In the genomic region with DNA sequence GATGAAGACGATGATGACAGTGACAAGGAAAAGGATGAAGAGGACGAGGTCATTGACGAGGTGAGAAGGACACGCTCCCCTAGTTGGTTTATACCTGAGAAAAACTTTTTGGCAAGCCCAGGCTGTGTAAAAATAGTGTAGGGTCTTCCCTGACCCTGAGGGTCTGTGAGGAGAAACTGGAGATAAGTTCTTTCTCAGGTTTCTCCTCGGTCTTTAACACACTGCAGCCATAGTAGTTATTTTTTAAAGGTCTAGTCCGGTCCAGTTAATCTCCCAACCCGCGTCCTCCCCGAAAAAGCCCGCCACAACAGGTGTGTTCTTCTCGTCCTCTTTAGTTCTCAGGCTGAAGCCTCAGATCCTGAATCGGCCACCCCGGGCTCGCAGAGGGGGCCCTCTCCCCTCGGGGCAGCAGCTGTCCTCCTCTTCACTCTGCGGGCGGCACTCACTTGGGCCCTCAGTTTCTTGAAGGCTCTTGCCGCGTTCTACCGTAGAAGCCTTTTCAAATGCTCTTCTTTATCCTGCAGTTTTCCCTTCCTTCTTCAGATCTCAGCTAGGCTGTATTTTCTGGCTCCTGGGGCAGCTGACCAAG, we compare ENCODE assay signal across 8 cellular contexts. TPM values are rescaled to one million over a fixed set of nuclear protein-coding genes. Genes with fewer than 3 reads are reported as not detected.
DNase-seq lines count a peak whose midpoint lies in the region; ATAC-seq, FAIRE-seq and TF ChIP-seq lines count a peak whose summit lies in the region.

No MANE protein-coding gene starts in this region.

- FAIRE-seq in GM12878 (lab: Jason Lieb, UNC), result no peak

- H3K9me3 ChIP-seq in Karpas-422 (ENCODE audit: low read length) (no peaks in the 10 kb centered on the region), GM12878 (replicated peaks; ENCODE audit: control insufficient read depth, insufficient read depth, low read length) (no peaks in the 10 kb centered on the region)

- POLR2A ChIA-PET in GM12878 (lab: Charles Lee), result interaction anchor here (1.1 to 2.2 kb wide), 4 partner anchors 21 to 104 kb away, joined by 3 to 6 read pairs (median 4); a partner anchor contains a TSS

- peak; percentile 17 for DNase-seq in NCI-H748 (lab: John Stamatoyannopoulos, UW; ENCODE audit: unreplicated experiment)
- DNase-seq in NCI-H748 treated with DMSO at 0.1 percent for 48 hours (lab: John Stamatoyannopoulos, UW), result no peak
- peak; percentile 52 for DNase-seq in Karpas-422
- no peak for DNase-seq in GM12878 (ENCODE audit: low read depth, low spot score)
- no peak for DNase-seq in memory B cell (ENCODE audit: low spot score in 2 of 2)
- no peak for DNase-seq in CD14-positive monocyte (ENCODE audit: low spot score)

- SMC1A ChIA-PET in GM12878 (lab: Charles Lee; ENCODE audit: uncharacterized antibody, unreplicated experiment), result interaction anchor here (0.7 to 0.8 kb wide), 2 partner anchors 26 to 40 kb away, joined by 3 read pairs; no protein-coding TSS in a partner anchor

- H3K27me3 Mint-ChIP-seq in memory B cell (no peaks in the 10 kb centered on the region), CD14-positive monocyte (ENCODE audit: low read depth in 3 of 3) (no peaks in the 10 kb centered on the region)

- no peaks in the 10 kb centered on the region for H3K9me2 ChIP-seq in Karpas-422 (replicated peaks; ENCODE audit: insufficient read depth, low read length)

- peaks cover 36% of the 10 kb centered on the region for H3K4me1 ChIP-seq in Karpas-422 (ENCODE audit: low read length)
- peaks cover 9% of the 10 kb centered on the region; the same call in 1 of the 2 replicates for H3K4me1 ChIP-seq in GM12878 (ENCODE audit: control insufficient read depth, insufficient read depth, low read length)

- peak overlapping the region; percentile 83 for H3K9ac ChIP-seq in Karpas-422 (ENCODE audit: low read length)
- peak overlapping the region; percentile 91 for H3K9ac ChIP-seq in GM12878 (ENCODE audit: control insufficient read depth, insufficient read depth, low read length)

- H3K4me3 Mint-ChIP-seq in memory B cell (no peak overlapping the region), CD14-positive monocyte (no peak overlapping the region)

- H3K27me3 ChIP-seq in Karpas-422 (ENCODE audit: low read length) (no peaks in the 10 kb centered on the region), GM12878 (replicated peaks in 1 of 2; ENCODE audit: control insufficient read depth in 2 of 2, insufficient read depth in 2 of 2, low read length in 1 of 2) (no peaks in the 10 kb centered on the region)

- intact Hi-C loops in GM12878 (cut with micrococcal nuclease; ENCODE audit: unreplicated experiment), result loop anchor here (1.0 to 5.0 kb wide), 2 partner anchors 41 to 103 kb away; no protein-coding TSS in a partner anchor
- intact Hi-C loops in CD14-positive monocyte (cut with micrococcal nuclease), result loop anchor here (2.0 to 10.0 kb wide), 6 partner anchors 74 to 669 kb away; a partner anchor contains a TSS

- in situ Hi-C loops in GM12878 (cut with MboI), result no loop called here

- H3K9me3 Mint-ChIP-seq in memory B cell (no peaks in the 10 kb centered on the region), CD14-positive monocyte (no peaks in the 10 kb centered on the region)

- TF ChIP-seq RAD21 in GM12878 (IDR thresholded peaks at IDR 0.05; ENCODE audit: insufficient read depth, low read depth, low read length), result no peak

- peak; percentile 4 for ATAC-seq in GM12878
- ATAC-seq in memory B cell (ENCODE audit: low read depth), result peak; percentile 2
- no peak for ATAC-seq in HG02588 (IDR thresholded peaks at IDR 0.05; ENCODE audit: unreplicated experiment)
- no peak for ATAC-seq in GM18870 (IDR thresholded peaks at IDR 0.05; ENCODE audit: unreplicated experiment)

- CTCF ChIA-PET in GM12878 (lab: Yijun Ruan, JAX), result interaction anchor here (1.1 to 1.5 kb wide), 5 partner anchors 20 to 45 kb away, joined by 3 to 5 read pairs (median 4); no protein-coding TSS in a partner anchor

- peak overlapping the region; percentile 95; the same call in 1 of the 2 replicates for H2AFZ ChIP-seq in Karpas-422 (ENCODE audit: low read length)
- peak overlapping the region; percentile 99 for H2AFZ ChIP-seq in GM12878 (ENCODE audit: control insufficient read depth, low read depth, low read length)

- no peak for TF ChIP-seq POLR2A in GM12878 (IDR thresholded peaks at IDR 0.05; ENCODE audit: low read depth, low read length)

- BruUV-seq in GM12878 (replicated peaks; lab: Mats Ljungman, UMichigan), result TSS peak; percentile 83

- H3K36me3 ChIP-seq in Karpas-422 (ENCODE audit: insufficient read depth, low read length), result peaks cover 26% of the 10 kb centered on the region; the same call in 1 of the 2 replicates
- H3K36me3 ChIP-seq in GM12878 (ENCODE audit: control insufficient read depth in 2 of 2, insufficient read depth in 2 of 2, low read length in 1 of 2), result peaks cover 0 to 5% of the 10 kb centered on the region in 2 experiments

- H3K27ac ChIP-seq in Karpas-422 (ENCODE audit: low read length), result peak overlapping the region; percentile 7; the same call in 1 of the 2 replicates
- peak overlapping the region; percentile 97 for H3K27ac ChIP-seq in GM12878 (ENCODE audit: control insufficient read depth, insufficient read depth)

- H3K79me2 ChIP-seq in Karpas-422 (ENCODE audit: low read length) (peaks cover 54% of the 10 kb centered on the region), GM12878 (ENCODE audit: control insufficient read depth, insufficient read depth, low read length) (peaks cover 57% of the 10 kb centered on the region)

- H3K27ac Mint-ChIP-seq in memory B cell, result no peak overlapping the region
- H3K27ac Mint-ChIP-seq in CD14-positive monocyte, result no peak overlapping the region

- H3K4me3 ChIP-seq in Karpas-422 (ENCODE audit: low read length) (peak overlapping the region; percentile 80), GM12878 (peak overlapping the region; percentile 92)

- no peak for TF ChIP-seq EP300 in GM12878 (IDR thresholded peaks at IDR 0.05; ENCODE audit: borderline replicate concordance in 1 of 2, control insufficient read depth in 1 of 2, low read depth in 2 of 2, low read length in 2 of 2)

- H3K36me3 Mint-ChIP-seq in memory B cell (peaks cover 8% of the 10 kb centered on the region), CD14-positive monocyte (peaks cover 21 to 24% of the 10 kb centered on the region in 2 donors)

- RAD21 ChIA-PET in GM12878 (lab: Charles Lee; ENCODE audit: unreplicated experiment), result interaction anchor here (1.1 to 1.3 kb wide), 2 partner anchors 38 to 98 kb away, joined by 3 read pairs; no protein-coding TSS in a partner anchor

- H4K20me1 ChIP-seq in Karpas-422 (ENCODE audit: insufficient read depth, low read depth, low read length) (peaks cover 9% of the 10 kb centered on the region), GM12878 (ENCODE audit: control insufficient read depth, insufficient read depth) (no peaks in the 10 kb centered on the region)

- WGBS in GM12878 (ENCODE audit: insufficient coverage, insufficient replicate concordance, low lambda C conversion rate, missing lambda C conversion rate), result under 1% methylated on average over 20 of the region's 20 CpGs

- peak overlapping the region; percentile 98 for H3K4me2 ChIP-seq in Karpas-422 (ENCODE audit: low read depth, low read length, poor library complexity, severe bottlenecking)
- peak overlapping the region; percentile 83 for H3K4me2 ChIP-seq in GM12878 (ENCODE audit: control insufficient read depth, insufficient read depth)

- TF ChIP-seq CTCF in GM12878 (IDR thresholded peaks at IDR 0.05 in 2 of 3, conservative IDR thresholded peaks at IDR 0.05 in 1 of 3; ENCODE audit: control insufficient read depth in 2 of 3, extremely low read depth in 1 of 3, insufficient read depth in 1 of 3, low read depth in 3 of 3, low read length in 3 of 3) (no peak), CD14-positive monocyte (IDR thresholded peaks at IDR 0.05) (no peak)

- H3K4me1 Mint-ChIP-seq in memory B cell (peaks cover 20% of the 10 kb centered on the region), CD14-positive monocyte (peaks cover 32% of the 10 kb centered on the region)

RNA-seq across cellular contexts. Expression of a gene that starts 0.4 kb away (rescaled TPM):
- 27.9 and 30.1 TPM in 2 replicates for total RNA-seq in Karpas-422 (2014; rRNA removed; shearing (Covaris generic); ENCODE audit: low replicate concordance)
- total RNA-seq in GM12878 (2013; cell fraction: nucleolus; rRNA removed), result 50.1 and 57.0 TPM in 2 replicates
- total RNA-seq in GM12878 (2014; rRNA removed), result 61.2 and 64.0 TPM in 2 replicates
- total RNA-seq in GM12878 (2014; rRNA removed; fragmentation: Illumina TruSeq; extraction: Trizol), result 116 and 119 TPM in 2 replicates
- total RNA-seq in GM12878 (2021), result 80.1 and 80.9 TPM in 2 replicates
- polyA plus RNA-seq in GM12878 (2011; ENCODE audit: low read depth), result 47.9 TPM
- polyA plus RNA-seq in GM12878 (2011; rRNA removed), result 88.7 and 136 TPM in 2 replicates
- 25.4 and 25.9 TPM in 2 replicates for polyA plus RNA-seq in GM12878 (2011; cell fraction: cytosol; rRNA removed)
- polyA plus RNA-seq in GM12878 (2011; cell fraction: nucleus; rRNA removed), result 26.4 and 33.2 TPM in 2 replicates
- polyA plus RNA-seq in GM12878 (2012), result 55.5 and 58.8 TPM in 2 replicates
- polyA plus RNA-seq in GM12878 (2014; fragmentation: Illumina TruSeq; extraction: Trizol), result 136 and 153 TPM in 2 replicates
- 100 to 1,000 TPM; 150 to 158 TPM for polyA plus RNA-seq in GM12878 (2014; fragmentation: Nextera tagmentation; extraction: Ambion mirVana)
- 78.8 and 92.8 TPM in 2 replicates for polyA plus RNA-seq in GM12878 (2014; rRNA removed)
- 100 to 1,000 TPM; 218 to 225 TPM for polyA plus RNA-seq in GM12878 (2016; fragmentation: Nextera tagmentation; extraction: Ambion mirVana)
- polyA minus RNA-seq in GM12878 (2011; rRNA and poly(A)+ RNA removed), result 16.9 and 27.6 TPM in 2 replicates
- polyA minus RNA-seq in GM12878 (2011; cell fraction: cytosol; rRNA and poly(A)+ RNA removed), result 14.7 and 15.8 TPM in 2 replicates
- polyA minus RNA-seq in GM12878 (2011; cell fraction: nucleus; rRNA and poly(A)+ RNA removed), result 20.6 and 30.9 TPM in 2 replicates
- polyA plus RNA-seq in CD14-positive monocyte, result 10 to 100 TPM; 59.3 to 61.7 TPM

RNA-seq across cellular contexts. Expression of a gene that starts 0.7 kb away (rescaled TPM):
- total RNA-seq in Karpas-422 (2014; rRNA removed; shearing (Covaris generic); ENCODE audit: low replicate concordance), result 61.1 and 79.7 TPM in 2 replicates
- 48.4 and 50.0 TPM in 2 replicates for total RNA-seq in GM12878 (2013; cell fraction: nucleolus; rRNA removed)
- 74.3 and 77.7 TPM in 2 replicates for total RNA-seq in GM12878 (2014; rRNA removed)
- total RNA-seq in GM12878 (2014; rRNA removed; fragmentation: Illumina TruSeq; extraction: Trizol), result 60.6 and 62.0 TPM in 2 replicates
- total RNA-seq in GM12878 (2021), result 62.5 and 67.0 TPM in 2 replicates
- 26.3 TPM for polyA plus RNA-seq in GM12878 (2011; ENCODE audit: low read depth)
- 29.5 and 44.6 TPM in 2 replicates for polyA plus RNA-seq in GM12878 (2011; rRNA removed)
- polyA plus RNA-seq in GM12878 (2011; cell fraction: cytosol; rRNA removed), result 26.8 and 33.4 TPM in 2 replicates
- 45.4 and 49.3 TPM in 2 replicates for polyA plus RNA-seq in GM12878 (2011; cell fraction: nucleus; rRNA removed)
- 35.2 and 35.7 TPM in 2 replicates for polyA plus RNA-seq in GM12878 (2012)
- 61.3 and 62.0 TPM in 2 replicates for polyA plus RNA-seq in GM12878 (2014; fragmentation: Illumina TruSeq; extraction: Trizol)
- 10 to 100 TPM in 1 of 2 experiments, 1 to 10 TPM in 1; 4.3 to 13.6 TPM for polyA plus RNA-seq in GM12878 (2014; fragmentation: Nextera tagmentation; extraction: Ambion mirVana)
- polyA plus RNA-seq in GM12878 (2014; rRNA removed), result 67.9 and 71.2 TPM in 2 replicates
- 100 to 1,000 TPM; 103 to 112 TPM for polyA plus RNA-seq in GM12878 (2016; fragmentation: Nextera tagmentation; extraction: Ambion mirVana)
- 21.1 and 27.4 TPM in 2 replicates for polyA minus RNA-seq in GM12878 (2011; rRNA and poly(A)+ RNA removed)
- polyA minus RNA-seq in GM12878 (2011; cell fraction: cytosol; rRNA and poly(A)+ RNA removed), result 7.9 and 13.2 TPM in 2 replicates
- 17.7 and 32.7 TPM in 2 replicates for polyA minus RNA-seq in GM12878 (2011; cell fraction: nucleus; rRNA and poly(A)+ RNA removed)
- polyA plus RNA-seq in CD14-positive monocyte, result 10 to 100 TPM; 39.8 to 42.3 TPM

RNA-seq across cellular contexts. Expression of a gene that starts 48.1 kb away (rescaled TPM):
- total RNA-seq in Karpas-422 (2014; rRNA removed; shearing (Covaris generic); ENCODE audit: low replicate concordance), result not detected in 2 replicates
- total RNA-seq in GM12878 (2013; cell fraction: nucleolus; rRNA removed), result not detected in 2 replicates
- total RNA-seq in GM12878 (2014; rRNA removed) (not detected in 2 replicates), GM12878 (2014; rRNA removed; fragmentation: Illumina TruSeq; extraction: Trizol) (not detected in 2 replicates), GM12878 (2021) (not detected in 2 replicates)
- not detected for polyA plus RNA-seq in GM12878 (2011; ENCODE audit: low read depth)
- polyA plus RNA-seq in GM12878 (2011; rRNA removed) (not detected in 2 replicates), GM12878 (2014; fragmentation: Illumina TruSeq; extraction: Trizol) (not detected in 2 replicates), GM12878 (2014; fragmentation: Nextera tagmentation; extraction: Ambion mirVana) (not detected), GM12878 (2014; rRNA removed) (not detected in 2 replicates), GM12878 (2016; fragmentation: Nextera tagmentation; extraction: Ambion mirVana) (under 1 TPM; 0.08 to 0.24 TPM), CD14-positive monocyte (not detected)
- not detected in 2 replicates for polyA plus RNA-seq in GM12878 (2011; cell fraction: cytosol; rRNA removed)
- not detected in 2 replicates for polyA plus RNA-seq in GM12878 (2011; cell fraction: nucleus; rRNA removed)
- not detected in 2 replicates for polyA plus RNA-seq in GM12878 (2012)
- not detected in 2 replicates for polyA minus RNA-seq in GM12878 (2011; rRNA and poly(A)+ RNA removed)
- not detected in 2 replicates for polyA minus RNA-seq in GM12878 (2011; cell fraction: cytosol; rRNA and poly(A)+ RNA removed)
- polyA minus RNA-seq in GM12878 (2011; cell fraction: nucleus; rRNA and poly(A)+ RNA removed), result not detected in 2 replicates

RNA-seq across cellular contexts. Expression of a gene that starts 57.3 kb away (rescaled TPM):
- total RNA-seq in Karpas-422 (2014; rRNA removed; shearing (Covaris generic); ENCODE audit: low replicate concordance), result not detected in 2 replicates
- total RNA-seq in GM12878 (2013; cell fraction: nucleolus; rRNA removed), result 28.5 TPM in 2 replicates
- total RNA-seq in GM12878 (2014; rRNA removed) (16.7 TPM in 2 replicates), GM12878 (2014; rRNA removed; fragmentation: Illumina TruSeq; extraction: Trizol) (17.0 and 17.2 TPM in 2 replicates), GM12878 (2021) (19.8 and 21.4 TPM in 2 replicates)
- polyA plus RNA-seq in GM12878 (2011; ENCODE audit: low read depth), result 10.8 TPM
- polyA plus RNA-seq in GM12878 (2011; rRNA removed) (10.4 and 13.3 TPM in 2 replicates), GM12878 (2014; fragmentation: Illumina TruSeq; extraction: Trizol) (15.1 and 18.9 TPM in 2 replicates), GM12878 (2014; fragmentation: Nextera tagmentation; extraction: Ambion mirVana) (1 to 10 TPM; 5.4 to 7.7 TPM), GM12878 (2014; rRNA removed) (10.7 and 15.3 TPM in 2 replicates), GM12878 (2016; fragmentation: Nextera tagmentation; extraction: Ambion mirVana) (10 to 100 TPM; 17.5 to 21.0 TPM), CD14-positive monocyte (10 to 100 TPM; 16.4 to 20.5 TPM)
- polyA plus RNA-seq in GM12878 (2011; cell fraction: cytosol; rRNA removed), result 5.3 and 5.9 TPM in 2 replicates
- polyA plus RNA-seq in GM12878 (2011; cell fraction: nucleus; rRNA removed), result 6.8 and 8.2 TPM in 2 replicates
- polyA plus RNA-seq in GM12878 (2012), result 9.6 and 14.9 TPM in 2 replicates
- polyA minus RNA-seq in GM12878 (2011; rRNA and poly(A)+ RNA removed), result 11.6 and 14.6 TPM in 2 replicates
- 4.9 and 6.1 TPM in 2 replicates for polyA minus RNA-seq in GM12878 (2011; cell fraction: cytosol; rRNA and poly(A)+ RNA removed)
- polyA minus RNA-seq in GM12878 (2011; cell fraction: nucleus; rRNA and poly(A)+ RNA removed), result 4.2 and 4.6 TPM in 2 replicates

Comparison
In these comparisons a context has a peak if more than half of its experiments do, and no peak if none do; other contexts are left out.
1. DNase-seq: peak in NCI-H748 (single experiment) and Karpas-422 (single experiment); none in NCI-H748 treated with DMSO at 0.1 percent for 48 hours (single experiment), GM12878 (single experiment), memory B cell (0 of 2) and CD14-positive monocyte (single experiment).
2. ATAC-seq: peak in GM12878 (single experiment) and memory B cell (single experiment); none in HG02588 (single experiment) and GM18870 (single experiment).